9 cellular contexts compared by ENCODE assay signal in genomic region chr13:94590744-94591143, GRCh38.
"Had no signal": no experiment of that assay in that cellular context is flagged by ENCODE, and none has a peak within 500 bp of the region (broad histone marks: within the 10 kb centered on the region; RNA-seq: fewer than 3 reads in every experiment).

No MANE protein-coding gene starts in this region.

- H3K9me3 ChIP-seq: esophagus squamous epithelium, pancreas had no signal

- H3K27ac Mint-ChIP-seq: naive B cell; T-helper 2 cell treated with Interferon-gamma antibody and Interleukin-4, amounts not matched to agents 5 μg/mL and 100 μg/mL, for 36 hours had no signal

- H3K9me3 Mint-ChIP-seq: naive B cell; T-helper 2 cell treated with Interferon-gamma antibody and Interleukin-4, amounts not matched to agents 5 μg/mL and 100 μg/mL, for 36 hours had no signal

- H3K27ac ChIP-seq: esophagus squamous epithelium, foreskin keratinocyte, pancreas had no signal

- H3K4me3 ChIP-seq: esophagus squamous epithelium, pancreas had no signal

- H3K27me3 Mint-ChIP-seq: naive B cell had no signal

- H3K4me3 Mint-ChIP-seq: naive B cell; T-helper 2 cell treated with Interferon-gamma antibody and Interleukin-4, amounts not matched to agents 5 μg/mL and 100 μg/mL, for 36 hours had no signal

- ATAC-seq: foreskin keratinocyte, pancreas had no signal

- DNase-seq: activated CD4-positive, alpha-beta T cell treated with anti-CD3 and anti-CD28 coated beads for 1 hour; activated effector memory CD4-positive, alpha-beta T cell treated with anti-CD3 and anti-CD28 coated beads, Interleukin-2, amount 50 U/mL, for 16 hours; esophagus squamous epithelium; foreskin keratinocyte; naive B cell; pancreas; stimulated activated CD4-positive, alpha-beta T cell treated with anti-CD3 and anti-CD28 coated beads, Interleukin-4, amount 100 ng/mL, for 1 hour; stimulated activated CD8-positive, alpha-beta memory T cell treated with anti-CD3 and anti-CD28 coated beads, Interleukin-4, amount 100 ng/mL, for 48 hours had no signal

- H3K27me3 ChIP-seq: esophagus squamous epithelium, foreskin keratinocyte, pancreas had no signal
